ENCODE assay signal across 1 cellular context in the genomic region with DNA sequence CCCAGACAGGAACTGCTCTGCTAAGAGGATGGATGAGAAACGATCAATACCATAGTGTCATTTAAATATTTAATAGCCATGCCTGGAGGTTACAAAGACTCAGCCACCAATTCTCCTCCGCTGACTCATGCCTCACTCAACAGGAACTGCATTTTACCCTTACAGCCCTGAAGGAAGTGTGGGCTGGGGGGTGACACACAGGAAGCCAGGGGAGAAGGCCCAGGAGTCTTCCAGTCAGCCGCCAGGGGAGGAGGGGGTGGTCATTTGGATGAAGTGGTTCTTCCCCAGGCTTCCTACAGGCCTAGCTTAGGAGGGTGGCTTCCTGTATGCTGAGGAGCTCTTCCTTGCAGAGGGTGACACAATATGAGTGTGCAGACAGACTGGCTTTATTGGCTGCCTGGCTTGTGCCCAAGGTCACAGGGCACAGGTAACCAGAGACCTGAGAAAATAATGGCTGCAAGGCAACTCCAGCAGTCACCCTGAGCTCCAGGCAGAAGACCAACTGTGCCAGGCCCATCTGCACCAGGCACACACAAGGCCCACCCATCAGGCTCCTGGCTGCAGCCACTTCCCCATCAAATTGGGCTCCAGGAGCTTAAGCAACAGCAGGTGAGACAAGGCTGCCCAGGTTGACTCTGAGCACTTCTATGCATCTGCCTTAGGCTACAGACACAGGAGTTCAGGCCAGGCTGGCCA.
TF ChIP-seq lines count a peak whose summit lies in the region.

No MANE protein-coding gene starts in this region.

TF ChIP-seq in GM23338, 12 proteins besides CTCF, POLR2A, EP300 and RAD21 (continued from another document):
- TF ChIP-seq, protein P1, sequence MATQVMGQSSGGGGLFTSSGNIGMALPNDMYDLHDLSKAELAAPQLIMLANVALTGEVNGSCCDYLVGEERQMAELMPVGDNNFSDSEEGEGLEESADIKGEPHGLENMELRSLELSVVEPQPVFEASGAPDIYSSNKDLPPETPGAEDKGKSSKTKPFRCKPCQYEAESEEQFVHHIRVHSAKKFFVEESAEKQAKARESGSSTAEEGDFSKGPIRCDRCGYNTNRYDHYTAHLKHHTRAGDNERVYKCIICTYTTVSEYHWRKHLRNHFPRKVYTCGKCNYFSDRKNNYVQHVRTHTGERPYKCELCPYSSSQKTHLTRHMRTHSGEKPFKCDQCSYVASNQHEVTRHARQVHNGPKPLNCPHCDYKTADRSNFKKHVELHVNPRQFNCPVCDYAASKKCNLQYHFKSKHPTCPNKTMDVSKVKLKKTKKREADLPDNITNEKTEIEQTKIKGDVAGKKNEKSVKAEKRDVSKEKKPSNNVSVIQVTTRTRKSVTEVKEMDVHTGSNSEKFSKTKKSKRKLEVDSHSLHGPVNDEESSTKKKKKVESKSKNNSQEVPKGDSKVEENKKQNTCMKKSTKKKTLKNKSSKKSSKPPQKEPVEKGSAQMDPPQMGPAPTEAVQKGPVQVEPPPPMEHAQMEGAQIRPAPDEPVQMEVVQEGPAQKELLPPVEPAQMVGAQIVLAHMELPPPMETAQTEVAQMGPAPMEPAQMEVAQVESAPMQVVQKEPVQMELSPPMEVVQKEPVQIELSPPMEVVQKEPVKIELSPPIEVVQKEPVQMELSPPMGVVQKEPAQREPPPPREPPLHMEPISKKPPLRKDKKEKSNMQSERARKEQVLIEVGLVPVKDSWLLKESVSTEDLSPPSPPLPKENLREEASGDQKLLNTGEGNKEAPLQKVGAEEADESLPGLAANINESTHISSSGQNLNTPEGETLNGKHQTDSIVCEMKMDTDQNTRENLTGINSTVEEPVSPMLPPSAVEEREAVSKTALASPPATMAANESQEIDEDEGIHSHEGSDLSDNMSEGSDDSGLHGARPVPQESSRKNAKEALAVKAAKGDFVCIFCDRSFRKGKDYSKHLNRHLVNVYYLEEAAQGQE (IDR thresholded peaks at IDR 0.05; ENCODE audit: unreplicated experiment), result no peak
